ENCODE assay signal across 1 cellular context in the genomic region with DNA sequence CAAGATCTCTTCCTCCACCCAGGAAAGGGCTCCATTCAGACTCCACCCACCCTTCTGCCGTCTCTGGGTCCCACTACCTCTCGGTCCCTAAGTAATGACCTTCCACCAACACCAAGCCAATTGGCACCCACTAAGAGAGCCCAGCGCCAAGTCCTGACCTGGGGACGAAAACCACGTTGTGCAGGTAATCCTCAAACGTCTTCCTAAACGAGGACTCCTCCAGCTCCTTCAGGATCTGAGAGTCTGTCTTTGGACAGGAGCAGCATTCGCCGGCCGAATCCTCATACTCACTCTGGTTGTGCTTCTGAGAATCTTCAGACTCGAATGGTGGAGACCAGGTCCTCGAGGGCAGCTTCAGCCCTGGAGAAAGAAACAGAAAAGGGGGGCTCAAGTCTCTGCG.
TF ChIP-seq lines count a peak whose summit lies in the region.

No MANE protein-coding gene starts in this region.

TF ChIP-seq in GM23338, 12 proteins besides CTCF, POLR2A, EP300 and RAD21 (continued from another document):
- TF ChIP-seq, protein P1, sequence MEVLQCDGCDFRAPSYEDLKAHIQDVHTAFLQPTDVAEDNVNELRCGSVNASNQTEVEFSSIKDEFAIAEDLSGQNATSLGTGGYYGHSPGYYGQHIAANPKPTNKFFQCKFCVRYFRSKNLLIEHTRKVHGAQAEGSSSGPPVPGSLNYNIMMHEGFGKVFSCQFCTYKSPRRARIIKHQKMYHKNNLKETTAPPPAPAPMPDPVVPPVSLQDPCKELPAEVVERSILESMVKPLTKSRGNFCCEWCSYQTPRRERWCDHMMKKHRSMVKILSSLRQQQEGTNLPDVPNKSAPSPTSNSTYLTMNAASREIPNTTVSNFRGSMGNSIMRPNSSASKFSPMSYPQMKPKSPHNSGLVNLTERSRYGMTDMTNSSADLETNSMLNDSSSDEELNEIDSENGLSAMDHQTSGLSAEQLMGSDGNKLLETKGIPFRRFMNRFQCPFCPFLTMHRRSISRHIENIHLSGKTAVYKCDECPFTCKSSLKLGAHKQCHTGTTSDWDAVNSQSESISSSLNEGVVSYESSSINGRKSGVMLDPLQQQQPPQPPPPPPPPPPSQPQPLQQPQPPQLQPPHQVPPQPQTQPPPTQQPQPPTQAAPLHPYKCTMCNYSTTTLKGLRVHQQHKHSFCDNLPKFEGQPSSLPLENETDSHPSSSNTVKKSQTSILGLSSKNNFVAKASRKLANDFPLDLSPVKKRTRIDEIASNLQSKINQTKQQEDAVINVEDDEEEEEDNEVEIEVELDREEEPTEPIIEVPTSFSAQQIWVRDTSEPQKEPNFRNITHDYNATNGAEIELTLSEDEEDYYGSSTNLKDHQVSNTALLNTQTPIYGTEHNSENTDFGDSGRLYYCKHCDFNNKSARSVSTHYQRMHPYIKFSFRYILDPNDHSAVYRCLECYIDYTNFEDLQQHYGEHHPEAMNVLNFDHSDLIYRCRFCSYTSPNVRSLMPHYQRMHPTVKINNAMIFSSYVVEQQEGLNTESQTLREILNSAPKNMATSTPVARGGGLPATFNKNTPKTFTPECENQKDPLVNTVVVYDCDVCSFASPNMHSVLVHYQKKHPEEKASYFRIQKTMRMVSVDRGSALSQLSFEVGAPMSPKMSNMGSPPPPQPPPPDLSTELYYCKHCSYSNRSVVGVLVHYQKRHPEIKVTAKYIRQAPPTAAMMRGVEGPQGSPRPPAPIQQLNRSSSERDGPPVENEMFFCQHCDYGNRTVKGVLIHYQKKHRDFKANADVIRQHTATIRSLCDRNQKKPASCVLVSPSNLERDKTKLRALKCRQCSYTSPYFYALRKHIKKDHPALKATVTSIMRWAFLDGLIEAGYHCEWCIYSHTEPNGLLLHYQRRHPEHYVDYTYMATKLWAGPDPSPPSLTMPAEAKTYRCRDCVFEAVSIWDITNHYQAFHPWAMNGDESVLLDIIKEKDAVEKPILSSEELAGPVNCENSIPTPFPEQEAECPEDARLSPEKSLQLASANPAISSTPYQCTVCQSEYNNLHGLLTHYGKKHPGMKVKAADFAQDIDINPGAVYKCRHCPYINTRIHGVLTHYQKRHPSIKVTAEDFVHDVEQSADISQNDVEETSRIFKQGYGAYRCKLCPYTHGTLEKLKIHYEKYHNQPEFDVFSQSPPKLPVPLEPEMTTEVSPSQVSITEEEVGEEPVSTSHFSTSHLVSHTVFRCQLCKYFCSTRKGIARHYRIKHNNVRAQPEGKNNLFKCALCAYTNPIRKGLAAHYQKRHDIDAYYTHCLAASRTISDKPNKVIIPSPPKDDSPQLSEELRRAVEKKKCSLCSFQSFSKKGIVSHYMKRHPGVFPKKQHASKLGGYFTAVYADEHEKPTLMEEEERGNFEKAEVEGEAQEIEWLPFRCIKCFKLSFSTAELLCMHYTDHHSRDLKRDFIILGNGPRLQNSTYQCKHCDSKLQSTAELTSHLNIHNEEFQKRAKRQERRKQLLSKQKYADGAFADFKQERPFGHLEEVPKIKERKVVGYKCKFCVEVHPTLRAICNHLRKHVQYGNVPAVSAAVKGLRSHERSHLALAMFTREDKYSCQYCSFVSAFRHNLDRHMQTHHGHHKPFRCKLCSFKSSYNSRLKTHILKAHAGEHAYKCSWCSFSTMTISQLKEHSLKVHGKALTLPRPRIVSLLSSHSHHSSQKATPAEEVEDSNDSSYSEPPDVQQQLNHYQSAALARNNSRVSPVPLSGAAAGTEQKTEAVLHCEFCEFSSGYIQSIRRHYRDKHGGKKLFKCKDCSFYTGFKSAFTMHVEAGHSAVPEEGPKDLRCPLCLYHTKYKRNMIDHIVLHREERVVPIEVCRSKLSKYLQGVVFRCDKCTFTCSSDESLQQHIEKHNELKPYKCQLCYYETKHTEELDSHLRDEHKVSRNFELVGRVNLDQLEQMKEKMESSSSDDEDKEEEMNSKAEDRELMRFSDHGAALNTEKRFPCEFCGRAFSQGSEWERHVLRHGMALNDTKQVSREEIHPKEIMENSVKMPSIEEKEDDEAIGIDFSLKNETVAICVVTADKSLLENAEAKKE (CRISPR knock-in tag; IDR thresholded peaks at IDR 0.05), result no peak
- TF ChIP-seq EZH2 (IDR thresholded peaks at IDR 0.05; ENCODE audit: low read depth, unreplicated experiment) (no peak), ZNF114 (CRISPR knock-in tag; IDR thresholded peaks at IDR 0.05) (no peak), NANOG (IDR thresholded peaks at IDR 0.05; ENCODE audit: borderline replicate concordance) (no peak), ZNF331 (CRISPR knock-in tag; IDR thresholded peaks at IDR 0.05; ENCODE audit: low read depth) (no peak), CREB1 (CRISPR knock-in tag; IDR thresholded peaks at IDR 0.05; ENCODE audit: low read depth) (no peak), EZH2phosphoT487 (IDR thresholded peaks at IDR 0.05; ENCODE audit: unreplicated experiment) (no peak), JUNB (IDR thresholded peaks at IDR 0.05; ENCODE audit: unreplicated experiment) (no peak), POLR2AphosphoS5 (IDR thresholded peaks at IDR 0.05; ENCODE audit: low read depth) (no peak)
